Comparison of ENCODE assay signal across 26 cellular contexts in the genomic region with DNA sequence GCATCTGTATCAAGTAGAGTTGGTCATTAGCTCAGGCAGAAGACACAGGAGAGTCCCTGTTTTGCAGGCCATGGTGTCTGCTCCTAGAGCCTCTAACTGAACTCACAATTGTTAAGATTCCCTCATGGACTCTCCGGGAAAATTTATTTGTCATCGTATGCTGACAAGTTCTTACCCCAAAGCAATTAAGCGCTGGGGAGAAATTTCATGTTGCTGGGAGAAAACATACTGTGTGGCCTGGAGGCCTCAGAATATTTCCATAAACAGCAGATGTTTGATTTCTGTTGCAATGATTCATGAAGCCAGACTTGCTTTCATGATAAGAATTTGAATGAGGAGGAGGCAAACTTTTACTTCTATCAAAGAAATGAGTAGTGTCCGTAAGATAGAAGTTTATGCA.
"Had no signal": no experiment of that assay in that cellular context is flagged by ENCODE, and none has a peak within 500 bp of the region (broad histone marks: within the 10 kb centered on the region; RNA-seq: fewer than 3 reads in every experiment).

No MANE protein-coding gene starts in this region.

- H3K4me1 ChIP-seq: SJSA1 had no signal

- H3K36me3 ChIP-seq: brain microvascular endothelial cell, cardiac muscle cell, SJSA1 had no signal

- H3K27ac ChIP-seq: brain microvascular endothelial cell, cardiac muscle cell, RWPE1, SJSA1 had no signal

- H3K4me3 ChIP-seq: cardiac muscle cell, SJSA1 had no signal

- H3K9me3 ChIP-seq: SJSA1 had no signal

- DNase-seq: activated CD4-positive, alpha-beta T cell treated with anti-CD3 and anti-CD28 coated beads, Interleukin-2, amount 10 ng/mL, durations not matched to agents 24 days and 14 days; activated CD4-positive, alpha-beta T cell treated with anti-CD3 and anti-CD28 coated beads, Interleukin-2, amount 50 U/mL, for 48 hours; activated CD4-positive, CD25-positive, alpha-beta regulatory T cell treated with anti-CD3 and anti-CD28 coated beads, Interleukin-2, amount 50 U/mL, for 72 hours; activated CD8-positive, alpha-beta memory T cell treated with anti-CD3 and anti-CD28 coated beads, Interleukin-2, amount 10 ng/mL, durations not matched to agents 7 days and 5 days; activated effector memory CD4-positive, alpha-beta T cell treated with Interleukin-2 at 50 U/mL for 16 hours; activated naive CD4-positive, alpha-beta T cell; activated naive CD8-positive, alpha-beta T cell treated with anti-CD3 and anti-CD28 coated beads, Interleukin-2, amount 50 U/mL, for 24 hours; activated T-cell treated with anti-CD3 and anti-CD28 coated beads, Interleukin-2, amount 50 U/mL, for 24 hours; amygdala; brain microvascular endothelial cell; KG1; NCI-H1092; NCI-H1417; NCI-H1930; NCI-H2171; NCI-H2227 treated with DMSO at 0.1 percent for 48 hours; NCI-H774; OCI-M1; SHP77; T-helper 17 cell; T-helper 9 cell had no signal

- H3K27me3 ChIP-seq: brain microvascular endothelial cell, cardiac muscle cell, SJSA1 had no signal

- ATAC-seq: activated CD8-positive, alpha-beta memory T cell treated with anti-CD3 and anti-CD28 coated beads, Interleukin-2, amount 10 ng/mL, durations not matched to agents 7 days and 5 days; activated naive CD8-positive, alpha-beta T cell treated with anti-CD3 and anti-CD28 coated beads, Interleukin-2, amount 50 U/mL, for 24 hours; Panc1; T-helper 17 cell; WTC11 had no signal
